Comparison of ENCODE assay signal across 14 cellular contexts in the genomic region with DNA sequence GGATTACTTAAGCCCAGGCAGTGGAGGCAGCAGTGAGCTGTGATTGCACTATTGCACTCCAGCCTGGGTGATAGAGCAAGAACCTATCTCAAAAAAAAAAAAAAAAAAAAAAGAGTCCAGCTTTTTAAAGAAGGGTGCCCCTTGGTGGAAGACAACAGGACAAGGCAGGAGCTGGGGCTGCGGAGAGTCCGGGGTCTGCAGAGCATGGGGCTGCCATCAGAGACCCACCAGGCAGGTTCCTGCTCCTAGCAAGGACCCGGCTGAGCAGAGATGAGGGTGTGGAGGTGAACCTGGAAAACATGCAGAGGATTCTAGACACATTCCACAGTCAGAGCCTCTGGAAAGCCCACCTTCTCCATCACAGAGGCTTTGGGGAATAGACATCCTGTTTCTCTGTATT. TPM values are rescaled to one million over a fixed set of nuclear protein-coding genes. Genes with fewer than 3 reads are reported as not detected.
DNase-seq lines count a peak whose midpoint lies in the region; ATAC-seq and TF ChIP-seq lines count a peak whose summit lies in the region.
"Had no signal": no experiment of that assay in that cellular context is flagged by ENCODE, and none has a peak within 500 bp of the region (broad histone marks: within the 10 kb centered on the region; RNA-seq: fewer than 3 reads in every experiment).

No MANE protein-coding gene starts in this region.

- H3K4me2 ChIP-seq in mesendoderm (ENCODE audit: low read length) = no peak overlapping the region

- CTCF ChIA-PET in activated naive CD4-positive, alpha-beta T cell treated with anti-CD3 and anti-CD28 coated beads, Interleukin-2, amount 10 ng/mL, durations not matched to agents 7 days and 5 days (lab: Charles Lee) = interaction anchor here (0.9 to 42.9 kb wide), 6 partner anchors 8 to 208 kb away, joined by 3 to 1049 read pairs (median 5); no protein-coding TSS in a partner anchor

- no peak overlapping the region for H2AK5ac ChIP-seq in mesendoderm (ENCODE audit: low read length)

- no peak overlapping the region for H3K9ac ChIP-seq in mesendoderm (ENCODE audit: low read length)

- H3K27ac Mint-ChIP-seq in activated naive CD4-positive, alpha-beta T cell treated with anti-CD3 and anti-CD28 coated beads, Interleukin-2, amount 10 ng/mL, durations not matched to agents 7 days and 5 days = no peak overlapping the region
- H3K27ac Mint-ChIP-seq: activated CD4-positive, alpha-beta T cell treated with anti-CD3 and anti-CD28 coated beads for 36 hours; IgD-negative memory B cell; T-helper 17 cell had no signal

- no peak overlapping the region for H4K8ac ChIP-seq in mesendoderm (ENCODE audit: low read depth, low read length)

- H3K4me1 ChIP-seq in RWPE2 (ENCODE audit: insufficient read depth, poor library complexity, severe bottlenecking) (peaks cover 22% of the 10 kb centered on the region), mesendoderm (ENCODE audit: control insufficient read depth, low read depth, low read length) (peaks cover 6% of the 10 kb centered on the region), thyroid gland (peaks cover 7 to 41% of the 10 kb centered on the region in 2 donors)

- no peak overlapping the region for H2BK120ac ChIP-seq in mesendoderm (ENCODE audit: low read depth, low read length)

- H3K36me3 ChIP-seq in RWPE2 (ENCODE audit: low read depth) (no peaks in the 10 kb centered on the region), mesendoderm (ENCODE audit: control insufficient read depth, insufficient read depth, low read length) (no peaks in the 10 kb centered on the region), thyroid gland (no peaks in the 10 kb centered on the region)

- H2BK5ac ChIP-seq in mesendoderm (ENCODE audit: low read length) = no peak overlapping the region

- no peak overlapping the region for H3K4me3 Mint-ChIP-seq in activated naive CD4-positive, alpha-beta T cell treated with anti-CD3 and anti-CD28 coated beads, Interleukin-2, amount 10 ng/mL, durations not matched to agents 7 days and 5 days
- H3K4me3 Mint-ChIP-seq: activated CD4-positive, alpha-beta T cell treated with anti-CD3 and anti-CD28 coated beads for 36 hours; IgD-negative memory B cell had no signal

- no peaks in the 10 kb centered on the region for H3K36me3 Mint-ChIP-seq in activated naive CD4-positive, alpha-beta T cell treated with anti-CD3 and anti-CD28 coated beads, Interleukin-2, amount 10 ng/mL, durations not matched to agents 7 days and 5 days

- H3K4me3 ChIP-seq in RWPE2 (ENCODE audit: severe bottlenecking) (no peak overlapping the region), mesendoderm (ENCODE audit: low read length) (no peak overlapping the region), thyroid gland (replicated peaks in 1 of 3) (no peak overlapping the region)

- no CpG with 5 or more reads among the region's 3 CpGs for WGBS in mesendoderm (ENCODE audit: extremely low coverage, insufficient coverage, low lambda C conversion rate)
- 85 to 90% methylated on average over 3 of the region's 3 CpGs for WGBS in thyroid gland, 2 donors

- TF ChIP-seq CTCF in RWPE2 (IDR thresholded peaks at IDR 0.05; ENCODE audit: poor library complexity, severe bottlenecking) = no peak
- TF ChIP-seq CTCF in thyroid gland (IDR thresholded peaks at IDR 0.05) = no peak

- H3K79me1 ChIP-seq in mesendoderm (ENCODE audit: low read length) = no peaks in the 10 kb centered on the region

- H3K9me3 ChIP-seq in RWPE2 (ENCODE audit: severe bottlenecking) (no peaks in the 10 kb centered on the region), thyroid gland (no peaks in the 10 kb centered on the region)

- TF ChIP-seq POLR2A in thyroid gland (IDR thresholded peaks at IDR 0.05) = no peak

- H3K4ac ChIP-seq in mesendoderm (ENCODE audit: low read depth, low read length) = no peak overlapping the region

- no peak overlapping the region for H4K5ac ChIP-seq in mesendoderm (ENCODE audit: low read length)

- intact Hi-C loops in Right ventricle myocardium superior (cut with DNase I) (no loop called here), thyroid gland (cut with DNase I) (no loop called here)

- H3K4me1 Mint-ChIP-seq in activated naive CD4-positive, alpha-beta T cell treated with anti-CD3 and anti-CD28 coated beads, Interleukin-2, amount 10 ng/mL, durations not matched to agents 7 days and 5 days = no peaks in the 10 kb centered on the region
- H3K4me1 Mint-ChIP-seq: activated CD4-positive, alpha-beta T cell treated with anti-CD3 and anti-CD28 coated beads for 36 hours; T-helper 17 cell had no signal

- no peak overlapping the region for H2BK15ac ChIP-seq in mesendoderm (replicated peaks; ENCODE audit: low read depth)

- H3K56ac ChIP-seq in mesendoderm (ENCODE audit: low read length) = no peak overlapping the region

- H3K27me3 Mint-ChIP-seq in activated naive CD4-positive, alpha-beta T cell treated with anti-CD3 and anti-CD28 coated beads, Interleukin-2, amount 10 ng/mL, durations not matched to agents 7 days and 5 days = peaks cover 21% of the 10 kb centered on the region
- H3K27me3 Mint-ChIP-seq: IgD-negative memory B cell, T-helper 17 cell had no signal

- ATAC-seq in RWPE2 (ENCODE audit: low read depth) (no peak), Right ventricle myocardium superior (ENCODE audit: poor library complexity) (peak; percentile 46), HG02610 (IDR thresholded peaks at IDR 0.05; ENCODE audit: unreplicated experiment) (no peak)
- ATAC-seq: activated CD4-positive, alpha-beta T cell treated with anti-CD3 and anti-CD28 coated beads for 36 hours; Panc1; T-helper 17 cell had no signal

- no peak overlapping the region for H3K23ac ChIP-seq in mesendoderm (ENCODE audit: low read length)

- H3K79me2 ChIP-seq in mesendoderm (ENCODE audit: control insufficient read depth, insufficient read depth, low read length) = no peaks in the 10 kb centered on the region

- peak overlapping the region; percentile 56 for H3K18ac ChIP-seq in mesendoderm (ENCODE audit: low read length)

- H3K9me3 Mint-ChIP-seq in activated naive CD4-positive, alpha-beta T cell treated with anti-CD3 and anti-CD28 coated beads, Interleukin-2, amount 10 ng/mL, durations not matched to agents 7 days and 5 days = peaks cover 5% of the 10 kb centered on the region

- H3K27ac ChIP-seq in RWPE2 (ENCODE audit: poor library complexity, severe bottlenecking) (peak overlapping the region; percentile 30), mesendoderm (ENCODE audit: low read depth, low read length) (no peak overlapping the region), thyroid gland (peak overlapping the region; percentile 35 to 86 (median 76))

- H3K27me3 ChIP-seq in RWPE2 (ENCODE audit: insufficient read depth, poor library complexity, severe bottlenecking) (no peaks in the 10 kb centered on the region), mesendoderm (ENCODE audit: insufficient read depth, low read length, poor library complexity) (no peaks in the 10 kb centered on the region), thyroid gland (no peaks in the 10 kb centered on the region)

- DNase-seq in RWPE2 (ENCODE audit: low spot score) = no peak
- no peak for DNase-seq in Right ventricle myocardium superior
- DNase-seq in mesendoderm = no peak
- no peak for DNase-seq in thyroid gland
- DNase-seq in cerebellum (ENCODE audit: low spot score) = no peak
- no peak for DNase-seq in activated naive CD4-positive, alpha-beta T cell treated with anti-CD3 and anti-CD28 coated beads, Interleukin-2, amount 10 ng/mL, durations not matched to agents 7 days and 5 days
- DNase-seq in HuH-7 (ENCODE audit: low spot score) = no peak
- DNase-seq: activated CD4-positive, alpha-beta T cell treated with anti-CD3 and anti-CD28 coated beads for 36 hours; activated T-cell treated with anti-CD3 and anti-CD28 coated beads, Interleukin-2, amount 50 U/mL, for 1 hour; NCI-H1417 treated with DMSO at 0.1 percent for 48 hours; T-helper 17 cell had no signal

RNA-seq across cellular contexts. Expression of gene CIPC, which starts 21.0 kb away (rescaled TPM):
- total RNA-seq in Right ventricle myocardium superior (64.1 TPM), thyroid gland (10 to 100 TPM; 37.6 to 59.5 (median 44.6) TPM), cerebellum (40.9 TPM)
- 12.6 TPM for polyA plus RNA-seq in mesendoderm (2013, experiment 1 of 2)
- 13.2 TPM for polyA plus RNA-seq in mesendoderm (2013, experiment 2 of 2)

RNA-seq across cellular contexts. Expression of gene IRF2BPL, which starts 48.5 kb away (rescaled TPM):
- 38.8 TPM for total RNA-seq in Right ventricle myocardium superior
- 15.8 TPM for polyA plus RNA-seq in mesendoderm (2013, experiment 1 of 2)
- 15.9 TPM for polyA plus RNA-seq in mesendoderm (2013, experiment 2 of 2)
- total RNA-seq in thyroid gland = 100 to 1,000 TPM in 1 of 4 donors, 10 to 100 TPM in 3; 43.9 to 103 (median 78.4) TPM
- total RNA-seq in cerebellum = 28.5 TPM
